23 cellular contexts compared by ENCODE assay signal in genomic region chr3:74845086-74845485, GRCh38.
"Had no signal": no experiment of that assay in that cellular context is flagged by ENCODE, and none has a peak within 500 bp of the region (broad histone marks: within the 10 kb centered on the region; RNA-seq: fewer than 3 reads in every experiment).

No MANE protein-coding gene starts in this region.

- DNase-seq: activated CD4-positive, alpha-beta memory T cell treated with anti-CD3 and anti-CD28 coated beads for 36 hours; activated CD4-positive, alpha-beta T cell treated with anti-CD3 and anti-CD28 coated beads for 1 hour; activated CD4-positive, alpha-beta T cell treated with anti-CD3 and anti-CD28 coated beads, Interleukin-2, amount 10 ng/mL, durations not matched to agents 24 days and 14 days; activated CD8-positive, alpha-beta memory T cell treated with anti-CD3 and anti-CD28 coated beads for 24 hours; activated effector memory CD4-positive, alpha-beta T cell treated with anti-CD3 and anti-CD28 coated beads, Interleukin-2, amount 50 U/mL, for 16 hours; activated naive CD4-positive, alpha-beta T cell treated with anti-CD3 and anti-CD28 coated beads for 36 hours; activated T-cell treated with anti-CD3 and anti-CD28 coated beads, Interleukin-2, amount 50 U/mL, for 4 hours; central memory CD4-positive, alpha-beta T cell; Karpas-422; NCI-H1105 treated with DMSO at 0.1 percent for 48 hours; NCI-H1436 treated with DMSO at 0.1 percent for 48 hours; NCI-H187; NCI-H2081; NCI-H510A treated with DMSO at 0.1 percent for 48 hours; NCI-H69; NK-92 treated with Interleukin-12 subunit alpha and Interleukin-12 subunit beta, amount 100 ng/mL, for 24 hours; OCI-M1; RPMI8226; SHP77; T-helper 17 cell; T-helper 9 cell had no signal

- ATAC-seq: activated T-cell treated with anti-CD3 and anti-CD28 coated beads, Interleukin-2, amount 50 U/mL, for 4 hours; Panc1; T-helper 17 cell had no signal

- H3K4me3 ChIP-seq: breast epithelium had no signal
